Comparison of ENCODE assay signal across 29 cellular contexts in the genomic region with DNA sequence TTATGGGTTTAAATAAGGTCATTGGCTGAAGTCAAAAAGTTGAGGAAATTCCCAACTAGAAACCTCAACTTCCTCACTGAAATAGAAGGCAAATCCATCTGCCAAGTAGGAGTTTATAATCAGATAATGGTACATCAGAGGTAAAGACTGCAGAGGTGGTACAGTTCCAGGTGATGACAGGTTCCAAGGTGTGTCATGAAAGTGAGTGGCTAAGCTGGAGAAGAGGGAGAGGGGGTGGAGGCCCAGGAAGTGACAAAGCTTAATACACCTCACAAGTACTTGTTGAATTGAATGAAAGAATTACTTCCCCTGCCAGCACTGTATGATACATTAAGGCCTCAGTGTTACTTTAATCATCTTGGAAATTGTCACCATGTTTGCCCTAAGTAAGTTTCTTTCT.
A peak's percentile ranks its signal among the peaks of the same experiment; 100 is the strongest.
DNase-seq lines count a peak whose midpoint lies in the region; ATAC-seq, FAIRE-seq and TF ChIP-seq lines count a peak whose summit lies in the region.
"Had no signal": no experiment of that assay in that cellular context is flagged by ENCODE, and none has a peak within 500 bp of the region (broad histone marks: within the 10 kb centered on the region; RNA-seq: fewer than 3 reads in every experiment).

No MANE protein-coding gene starts in this region.

- RAD21 ChIA-PET in HCT116 (lab: Charles Lee; ENCODE audit: low non-redundant PET in 1 of 2, low total read pairs in 2 of 2, uncharacterized antibody in 2 of 2, unreplicated experiment in 2 of 2): no interaction called here

- TF ChIP-seq EP300 in A549 (IDR thresholded peaks at IDR 0.05): no peak

- intact Hi-C loops in activated CD4-positive, alpha-beta T cell treated with anti-CD3 and anti-CD28 coated beads for 36 hours (cut with DNase I, micrococcal nuclease): no loop called here
- intact Hi-C loops in HCT116 (cut with micrococcal nuclease): no loop called here
- intact Hi-C loops in mammary epithelial cell (cut with micrococcal nuclease): no loop called here
- intact Hi-C loops in CD8-positive, alpha-beta T cell (cut with DNase I, micrococcal nuclease): no loop called here

- no peak overlapping the region for H3K4me3 Mint-ChIP-seq in activated CD4-positive, alpha-beta T cell treated with anti-CD3 and anti-CD28 coated beads for 36 hours
- no peak overlapping the region for H3K4me3 Mint-ChIP-seq in activated CD4-positive, alpha-beta T cell treated with anti-CD3 and anti-CD28 coated beads, Interleukin-2, amount 10 ng/mL, durations not matched to agents 7 days and 5 days
- no peak overlapping the region for H3K4me3 Mint-ChIP-seq in effector memory CD8-positive, alpha-beta T cell
- H3K4me3 Mint-ChIP-seq in CD8-positive, alpha-beta T cell: no peak overlapping the region
- H3K4me3 Mint-ChIP-seq: central memory CD8-positive, alpha-beta T cell; neural progenitor cell had no signal

- no peaks in the 10 kb centered on the region for H3K36me3 Mint-ChIP-seq in activated CD4-positive, alpha-beta T cell treated with anti-CD3 and anti-CD28 coated beads for 36 hours (ENCODE audit: low read depth)
- H3K36me3 Mint-ChIP-seq in activated CD4-positive, alpha-beta T cell treated with anti-CD3 and anti-CD28 coated beads, Interleukin-2, amount 10 ng/mL, durations not matched to agents 7 days and 5 days (ENCODE audit: low read depth): peaks cover 2% of the 10 kb centered on the region
- H3K36me3 Mint-ChIP-seq in effector memory CD8-positive, alpha-beta T cell (ENCODE audit: insufficient read depth): no peaks in the 10 kb centered on the region
- no peaks in the 10 kb centered on the region for H3K36me3 Mint-ChIP-seq in CD8-positive, alpha-beta T cell
- H3K36me3 Mint-ChIP-seq: neural progenitor cell had no signal

- TF ChIP-seq POLR2A in A549 (IDR thresholded peaks at IDR 0.05; ENCODE audit: low read length) (no peak), HCT116 (IDR thresholded peaks at IDR 0.05; ENCODE audit: borderline replicate concordance, extremely low read depth, insufficient read depth, insufficient read length) (no peak)

- H3K9me3 ChIP-seq in A549 (no peaks in the 10 kb centered on the region), HCT116 (ENCODE audit: control insufficient read depth in 1 of 2, insufficient read depth in 1 of 2, low read depth in 1 of 2, low read length in 2 of 2) (no peaks in the 10 kb centered on the region), mammary epithelial cell (replicated peaks; ENCODE audit: insufficient read depth, low read length) (no peaks in the 10 kb centered on the region)
- H3K9me3 ChIP-seq in CD8-positive, alpha-beta T cell (ENCODE audit: low read length): no peaks in the 10 kb centered on the region
- H3K9me3 ChIP-seq: HAP-1, mucosa of descending colon, psoas muscle, suprapubic skin, uterus had no signal

- H3K27me3 ChIP-seq in HCT116 (ENCODE audit: insufficient read depth, low read length) (no peaks in the 10 kb centered on the region), mammary epithelial cell (ENCODE audit: insufficient read depth, low read length) (no peaks in the 10 kb centered on the region)
- H3K27me3 ChIP-seq in CD8-positive, alpha-beta T cell (ENCODE audit: insufficient read depth, low read length): no peaks in the 10 kb centered on the region
- H3K27me3 ChIP-seq: neural progenitor cell, suprapubic skin, uterus had no signal

- DNase-seq in activated CD4-positive, alpha-beta T cell treated with anti-CD3 and anti-CD28 coated beads for 36 hours: peak; percentile 35
- no peak for DNase-seq in activated CD4-positive, alpha-beta T cell treated with anti-CD3 and anti-CD28 coated beads, Interleukin-2, amount 10 ng/mL, durations not matched to agents 7 days and 5 days
- DNase-seq in A549 (ENCODE audit: low read depth in 1 of 2, low spot score in 1 of 2) (no peak), HCT116 (ENCODE audit: low read depth, low spot score) (no peak), mammary epithelial cell (peak; percentile 96), NCI-H446 treated with DMSO at 0.1 percent for 48 hours (lab: John Stamatoyannopoulos, UW) (no peak)
- DNase-seq in effector memory CD8-positive, alpha-beta T cell: no peak
- no peak for DNase-seq in CD8-positive, alpha-beta T cell
- DNase-seq: activated CD4-positive, alpha-beta T cell treated with anti-CD3 and anti-CD28 coated beads, Interleukin-2, amount 50 U/mL, for 48 hours; amygdala; DMS153; effector CD4-positive, alpha-beta T cell; glutamatergic neuron; left ventricle myocardium inferior; MM.1S; mucosa of descending colon; NCI-H1694 treated with DMSO at 0.1 percent for 48 hours; psoas muscle; small intestine; uterus had no signal

- in situ Hi-C loops in mammary epithelial cell (cut with MboI; ENCODE audit: low sequenced_read_pairs in 2 of 2): loop anchor here (5.0 to 10.0 kb wide), 4 partner anchors 63 to 555 kb away; no protein-coding TSS in a partner anchor

- no peaks in the 10 kb centered on the region for H3K9me2 ChIP-seq in HCT116 (ENCODE audit: insufficient read depth)

- TF ChIP-seq CTCF in A549 (IDR thresholded peaks at IDR 0.05) (no peak), HCT116 (IDR thresholded peaks at IDR 0.05 in 2 of 3, conservative IDR thresholded peaks at IDR 0.05 in 1 of 3; ENCODE audit: borderline replicate concordance in 1 of 3, insufficient read depth in 1 of 3, low read depth in 2 of 3, low read length in 2 of 3) (no peak), mammary epithelial cell (conservative IDR thresholded peaks at IDR 0.05 in 1 of 2, IDR thresholded peaks at IDR 0.05 in 1 of 2; ENCODE audit: extremely low read depth in 1 of 2, insufficient read depth in 1 of 2, low read depth in 1 of 2, low read length in 2 of 2) (no peak)
- TF ChIP-seq CTCF in CD8-positive, alpha-beta T cell (IDR thresholded peaks at IDR 0.05): no peak

- no peaks in the 10 kb centered on the region for H3K4me1 ChIP-seq in A549
- H3K4me1 ChIP-seq in HCT116 (ENCODE audit: control insufficient read depth in 1 of 2, insufficient read depth in 2 of 2, low read length in 2 of 2): peaks cover 0 to 8% of the 10 kb centered on the region in 2 experiments; a peak in 2 of 4 replicates
- H3K4me1 ChIP-seq in mammary epithelial cell (ENCODE audit: insufficient read depth, low read length): peaks cover 30% of the 10 kb centered on the region
- H3K4me1 ChIP-seq in CD8-positive, alpha-beta T cell (ENCODE audit: insufficient read depth, low read length): peaks cover 15% of the 10 kb centered on the region
- H3K4me1 ChIP-seq: HAP-1, neural progenitor cell, psoas muscle, uterus had no signal

- H3K79me2 ChIP-seq in HCT116 (ENCODE audit: insufficient read depth, low read length) (no peaks in the 10 kb centered on the region), mammary epithelial cell (ENCODE audit: insufficient read depth, low read length) (no peaks in the 10 kb centered on the region)

- H3K9me3 Mint-ChIP-seq in activated CD4-positive, alpha-beta T cell treated with anti-CD3 and anti-CD28 coated beads for 36 hours (ENCODE audit: low read depth): peaks cover 4% of the 10 kb centered on the region
- H3K9me3 Mint-ChIP-seq in activated CD4-positive, alpha-beta T cell treated with anti-CD3 and anti-CD28 coated beads, Interleukin-2, amount 10 ng/mL, durations not matched to agents 7 days and 5 days: peaks cover 2% of the 10 kb centered on the region
- no peaks in the 10 kb centered on the region for H3K9me3 Mint-ChIP-seq in effector memory CD8-positive, alpha-beta T cell
- peaks cover 2% of the 10 kb centered on the region for H3K9me3 Mint-ChIP-seq in CD8-positive, alpha-beta T cell
- H3K9me3 Mint-ChIP-seq: central memory CD8-positive, alpha-beta T cell had no signal

- no peaks in the 10 kb centered on the region for H3K27me3 Mint-ChIP-seq in activated CD4-positive, alpha-beta T cell treated with anti-CD3 and anti-CD28 coated beads for 36 hours
- H3K27me3 Mint-ChIP-seq in activated CD4-positive, alpha-beta T cell treated with anti-CD3 and anti-CD28 coated beads, Interleukin-2, amount 10 ng/mL, durations not matched to agents 7 days and 5 days: no peaks in the 10 kb centered on the region
- no peaks in the 10 kb centered on the region for H3K27me3 Mint-ChIP-seq in effector memory CD8-positive, alpha-beta T cell
- H3K27me3 Mint-ChIP-seq in CD8-positive, alpha-beta T cell (ENCODE audit: low read depth): no peaks in the 10 kb centered on the region
- H3K27me3 Mint-ChIP-seq: central memory CD8-positive, alpha-beta T cell had no signal

- dilution Hi-C loops in mammary epithelial cell (cut with HindIII; ENCODE audit: low sequenced_read_pairs): loop anchor here (5.0 to 10.0 kb wide), 2 partner anchors 73 to 245 kb away; no protein-coding TSS in a partner anchor

- H3K9ac ChIP-seq in HCT116 (ENCODE audit: low read length) (no peak overlapping the region), mammary epithelial cell (ENCODE audit: insufficient read depth, low read length) (no peak overlapping the region)
- H3K9ac ChIP-seq: neural progenitor cell had no signal

- H3K36me3 ChIP-seq in HCT116 (ENCODE audit: control insufficient read depth in 1 of 2, insufficient read depth in 2 of 2, low read length in 2 of 2): no peaks in the 10 kb centered on the region
- H3K36me3 ChIP-seq in mammary epithelial cell (ENCODE audit: insufficient read depth, low read length): no peaks in the 10 kb centered on the region
- no peaks in the 10 kb centered on the region for H3K36me3 ChIP-seq in CD8-positive, alpha-beta T cell (ENCODE audit: insufficient read depth, low read length)
- H3K36me3 ChIP-seq: HAP-1, left ventricle myocardium inferior, neural progenitor cell, suprapubic skin, uterus had no signal

- H3K27ac Mint-ChIP-seq in activated CD4-positive, alpha-beta T cell treated with anti-CD3 and anti-CD28 coated beads for 36 hours: peak overlapping the region; percentile 3
- H3K27ac Mint-ChIP-seq in activated CD4-positive, alpha-beta T cell treated with anti-CD3 and anti-CD28 coated beads, Interleukin-2, amount 10 ng/mL, durations not matched to agents 7 days and 5 days: no peak overlapping the region
- no peak overlapping the region for H3K27ac Mint-ChIP-seq in effector memory CD8-positive, alpha-beta T cell
- no peak overlapping the region for H3K27ac Mint-ChIP-seq in CD8-positive, alpha-beta T cell
- H3K27ac Mint-ChIP-seq: activated T-helper 2 cell treated with anti-CD3 and anti-CD28 coated beads, Interferon-gamma antibody, Interleukin-2, Interleukin-4, amounts not matched to agents 10 μg/mL and 5 μg/mL and 100 μg/mL, durations not matched to agents 14 hours and 24 hours and 36 hours; neural progenitor cell had no signal

- POLR2A ChIA-PET in activated CD4-positive, alpha-beta T cell treated with anti-CD3 and anti-CD28 coated beads for 36 hours (lab: Charles Lee): no interaction called here
- POLR2A ChIA-PET in activated CD4-positive, alpha-beta T cell treated with anti-CD3 and anti-CD28 coated beads, Interleukin-2, amount 10 ng/mL, durations not matched to agents 7 days and 5 days (lab: Charles Lee): no interaction called here
- POLR2A ChIA-PET in A549 (lab: Yijun Ruan, JAX) (no interaction called here), HCT116 (lab: Charles Lee) (interaction anchor here (1.0 kb wide), 2 partner anchors 10 to 13 kb away, joined by 3 read pairs; no protein-coding TSS in a partner anchor)
- POLR2A ChIA-PET in CD8-positive, alpha-beta T cell (lab: Charles Lee): no interaction called here

- no peak overlapping the region for H3K4me3 ChIP-seq in A549
- no peak overlapping the region for H3K4me3 ChIP-seq in HCT116 (replicated peaks in 1 of 2; ENCODE audit: low read depth in 1 of 2, low read length in 2 of 2)
- no peak overlapping the region for H3K4me3 ChIP-seq in mammary epithelial cell (replicated peaks in 1 of 3; ENCODE audit: insufficient read depth in 1 of 3, low read depth in 2 of 3, low read length in 3 of 3)
- H3K4me3 ChIP-seq in CD8-positive, alpha-beta T cell (ENCODE audit: low read depth, low read length): no peak overlapping the region
- H3K4me3 ChIP-seq: HAP-1, left ventricle myocardium inferior, mucosa of descending colon, neural progenitor cell, psoas muscle, suprapubic skin, uterus had no signal

- peak; percentile 18 for FAIRE-seq in A549 (lab: Jason Lieb, UNC)
- FAIRE-seq: A204.1, small intestine, TTC549 had no signal

- H2AFZ ChIP-seq in HCT116 (ENCODE audit: low read depth, low read length, poor library complexity, severe bottlenecking): peak overlapping the region; percentile 19
- peak overlapping the region; percentile 2 for H2AFZ ChIP-seq in mammary epithelial cell (ENCODE audit: low read depth, low read length)
- H2AFZ ChIP-seq: neural progenitor cell had no signal

- no peak overlapping the region for H3K27ac ChIP-seq in A549
- no peak overlapping the region for H3K27ac ChIP-seq in HCT116 (ENCODE audit: low read depth, low read length)
- peak overlapping the region; percentile 87 for H3K27ac ChIP-seq in mammary epithelial cell (ENCODE audit: insufficient read depth, low read depth, low read length)
- H3K27ac ChIP-seq in CD8-positive, alpha-beta T cell (ENCODE audit: low read depth, low read length): no peak overlapping the region
- H3K27ac ChIP-seq: C4-2B, left ventricle myocardium inferior, neural progenitor cell, psoas muscle, RWPE1, suprapubic skin, uterus had no signal

- H3K4me1 Mint-ChIP-seq in activated CD4-positive, alpha-beta T cell treated with anti-CD3 and anti-CD28 coated beads for 36 hours: peaks cover 37% of the 10 kb centered on the region
- peaks cover 19% of the 10 kb centered on the region for H3K4me1 Mint-ChIP-seq in activated CD4-positive, alpha-beta T cell treated with anti-CD3 and anti-CD28 coated beads, Interleukin-2, amount 10 ng/mL, durations not matched to agents 7 days and 5 days
- peaks cover 7% of the 10 kb centered on the region in 2 donors for H3K4me1 Mint-ChIP-seq in effector memory CD8-positive, alpha-beta T cell (ENCODE audit: low read depth in 2 of 2)
- peaks cover 19% of the 10 kb centered on the region for H3K4me1 Mint-ChIP-seq in CD8-positive, alpha-beta T cell (ENCODE audit: low read depth)

- H3K4me2 ChIP-seq in A549 (no peak overlapping the region), HCT116 (ENCODE audit: low read length) (0 out of 2 replicates have a peak overlapping the region, but pooled peaks have one; percentile 8), mammary epithelial cell (ENCODE audit: insufficient read depth, low read depth, low read length) (peak overlapping the region; percentile 5)
- H3K4me2 ChIP-seq: neural progenitor cell had no signal

- CTCF ChIA-PET in activated CD4-positive, alpha-beta T cell treated with anti-CD3 and anti-CD28 coated beads for 36 hours (lab: Charles Lee): interaction anchor here (0.5 to 3.7 kb wide), 6 partner anchors 9 to 632 kb away, joined by 4 to 21 read pairs (median 5); partner anchors contain the start of gene CCDC71L
- CTCF ChIA-PET in activated CD4-positive, alpha-beta T cell treated with anti-CD3 and anti-CD28 coated beads, Interleukin-2, amount 10 ng/mL, durations not matched to agents 7 days and 5 days (lab: Charles Lee): interaction anchor here (0.7 to 2.4 kb wide), 6 partner anchors 9 to 70 kb away, joined by 3 to 9 read pairs (median 6); partner anchors contain the start of gene CCDC71L
- CTCF ChIA-PET in A549 (lab: Yijun Ruan, JAX) (interaction anchor here (1.0 to 1.7 kb wide), 3 partner anchors 70 to 553 kb away, joined by 4 to 8 read pairs (median 4); partner anchors contain the start of gene CCDC71L), HCT116 (lab: Charles Lee) (no interaction called here), mammary epithelial cell (lab: Charles Lee; ENCODE audit: low non-redundant PET) (interaction anchor here (0.6 kb wide), 1 partner anchor 187 kb away, joined by 4 read pairs; no protein-coding TSS in a partner anchor)
- CTCF ChIA-PET in CD8-positive, alpha-beta T cell (lab: Charles Lee): no interaction called here

- TF ChIP-seq RAD21 in A549 (conservative IDR thresholded peaks at IDR 0.05 in 1 of 2, IDR thresholded peaks at IDR 0.05 in 1 of 2): no peak
- TF ChIP-seq RAD21 in HCT116 (IDR thresholded peaks at IDR 0.05; ENCODE audit: low read depth): no peak

- peak; percentile 84 for ATAC-seq in activated CD4-positive, alpha-beta T cell treated with anti-CD3 and anti-CD28 coated beads for 36 hours
- ATAC-seq in A549: no peak
- ATAC-seq in HCT116: no peak
- no peak for ATAC-seq in effector memory CD8-positive, alpha-beta T cell (replicated peaks)
- no peak for ATAC-seq in CD8-positive, alpha-beta T cell
- ATAC-seq: mucosa of descending colon, psoas muscle had no signal

- BruUV-seq in HCT116 (replicated peaks; lab: Mats Ljungman, UMichigan) (no TSS peak), mammary epithelial cell (replicated peaks; lab: Mats Ljungman, UMichigan) (no TSS peak)

- H4K20me1 ChIP-seq in HCT116 (ENCODE audit: insufficient read depth): no peaks in the 10 kb centered on the region
- no peaks in the 10 kb centered on the region for H4K20me1 ChIP-seq in mammary epithelial cell (ENCODE audit: insufficient read depth, low read length)

Comparison
In these comparisons a context has a peak if more than half of its experiments do, and no peak if none do; other contexts are left out.
1. DNase-seq: peak in activated CD4-positive, alpha-beta T cell treated with anti-CD3 and anti-CD28 coated beads for 36 hours (single experiment) and mammary epithelial cell (single experiment); none in activated CD4-positive, alpha-beta T cell treated with anti-CD3 and anti-CD28 coated beads, Interleukin-2, amount 10 ng/mL, durations not matched to agents 7 days and 5 days (single experiment), A549 (0 of 2), HCT116 (single experiment), effector memory CD8-positive, alpha-beta T cell (0 of 3), CD8-positive, alpha-beta T cell (0 of 7) and NCI-H446 treated with DMSO at 0.1 percent for 48 hours (single experiment).
2. CTCF ChIA-PET loops: an anchor here in activated CD4-positive, alpha-beta T cell treated with anti-CD3 and anti-CD28 coated beads for 36 hours (0.5 to 3.7 kb wide), activated CD4-positive, alpha-beta T cell treated with anti-CD3 and anti-CD28 coated beads, Interleukin-2, amount 10 ng/mL, durations not matched to agents 7 days and 5 days (0.7 to 2.4 kb wide), A549 (1.0 to 1.7 kb wide) and mammary epithelial cell (0.6 kb wide); none called in HCT116 and CD8-positive, alpha-beta T cell.